In the genomic region with DNA sequence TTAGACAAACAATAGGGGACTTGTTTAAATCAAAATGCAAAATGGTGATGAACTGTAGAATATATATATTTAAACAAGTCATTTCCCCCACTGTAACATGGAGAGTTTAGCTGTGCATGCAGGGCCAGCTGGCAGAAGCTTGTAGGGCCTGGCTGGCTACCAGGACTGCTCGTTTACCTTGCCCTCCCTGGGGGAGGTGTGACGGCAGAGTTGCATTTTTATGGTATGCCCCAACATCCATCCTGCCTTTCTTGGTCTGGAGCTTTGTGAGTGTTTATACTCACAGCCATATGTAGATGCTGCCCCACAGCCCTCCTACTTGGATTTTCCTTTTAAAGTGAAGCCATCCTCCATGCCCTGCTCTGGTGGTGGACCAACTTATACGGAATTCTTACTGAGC, we compare ENCODE assay signal across 16 cellular contexts.
DNase-seq lines count a peak whose midpoint lies in the region; ATAC-seq lines count a peak whose summit lies in the region.
"Had no signal": no experiment of that assay in that cellular context is flagged by ENCODE, and none has a peak within 500 bp of the region (broad histone marks: within the 10 kb centered on the region; RNA-seq: fewer than 3 reads in every experiment).

No MANE protein-coding gene starts in this region.

- no peak overlapping the region for H3K27ac ChIP-seq in caudate nucleus (ENCODE audit: low read depth, low read length)
- H3K27ac ChIP-seq: dorsolateral prefrontal cortex, right lobe of liver, suprapubic skin had no signal

- ATAC-seq in GM19455 (IDR thresholded peaks at IDR 0.05; ENCODE audit: unreplicated experiment) = no peak

- H3K4me3 ChIP-seq in skeletal muscle cell (ENCODE audit: low read depth, low read length) = no peak overlapping the region
- H3K4me3 ChIP-seq: dorsolateral prefrontal cortex, right lobe of liver, suprapubic skin had no signal

- DNase-seq in Daoy (ENCODE audit: low read depth) = peak; percentile 37
- peak; percentile 53 for DNase-seq in NCI-H2029 (lab: John Stamatoyannopoulos, UW)
- peak; percentile 39 for DNase-seq in cerebellar cortex (ENCODE audit: low spot score)
- peak; percentile 77 for DNase-seq in skeletal muscle cell (ENCODE audit: low read depth)
- DNase-seq in caudate nucleus (lab: John Stamatoyannopoulos, UW) = no peak
- no peak for DNase-seq in dedifferentiated amniotic fluid mesenchymal stem cell (ENCODE audit: extremely low spot score)
- no peak for DNase-seq in NCI-H774 (lab: John Stamatoyannopoulos, UW)
- DNase-seq: activated CD4-positive, CD25-positive, alpha-beta regulatory T cell; AML-193; head of caudate nucleus; islet precursor cell; right lobe of liver; stimulated activated CD4-positive, alpha-beta T cell treated with anti-CD3 and anti-CD28 coated beads, Interleukin-2, amount 100 ng/mL, for 24 hours had no signal

Comparison
In these comparisons a context has a peak if more than half of its experiments do, and no peak if none do; other contexts are left out.
1. DNase-seq: peak in Daoy (single experiment), NCI-H2029 (single experiment), cerebellar cortex (single experiment) and skeletal muscle cell (single experiment); none in caudate nucleus (0 of 61), dedifferentiated amniotic fluid mesenchymal stem cell (single experiment) and NCI-H774 (single experiment).